Comparison of ENCODE assay signal across 8 cellular contexts in genomic region chr22:31348009-31348337, GRCh38. TPM values are rescaled to one million over a fixed set of nuclear protein-coding genes. Genes with fewer than 3 reads are reported as not detected.
DNase-seq lines count a peak whose midpoint lies in the region; ATAC-seq, FAIRE-seq and TF ChIP-seq lines count a peak whose summit lies in the region.
"Not testable (repeated sequence)": the region's sequence is repeated elsewhere in the genome, so short reads cannot be mapped to it uniquely, and the experiment has no call there.

No MANE protein-coding gene starts in this region.

- H3K4me1 Mint-ChIP-seq in CD4-positive, CD25-positive, alpha-beta regulatory T cell, result peaks cover 0 to 30% (median 22%) of the 10 kb centered on the region in 4 donors
- H3K4me1 Mint-ChIP-seq in activated B cell treated with CpG ODN at 0.5 μM for 24 hours, result peaks cover 30% of the 10 kb centered on the region

- TF ChIP-seq CTCF in KMS-11 (conservative IDR thresholded peaks at IDR 0.05; ENCODE audit: low read depth, low read length); activated B cell treated with CpG ODN at 0.5 μM for 24 hours (IDR thresholded peaks at IDR 0.05); GM12878 (IDR thresholded peaks at IDR 0.05 in 2 of 3, conservative IDR thresholded peaks at IDR 0.05 in 1 of 3; ENCODE audit: control insufficient read depth in 2 of 3, extremely low read depth in 1 of 3, insufficient read depth in 1 of 3, low read depth in 3 of 3, low read length in 3 of 3); esophagus muscularis mucosa (IDR thresholded peaks at IDR 0.05); liver (IDR thresholded peaks at IDR 0.05; ENCODE audit: low read depth, low read length, missing input control); pancreas (IDR thresholded peaks at IDR 0.05); thyroid gland (IDR thresholded peaks at IDR 0.05): not testable (repeated sequence)

- intact Hi-C loops in activated B cell treated with CpG ODN at 0.5 μM for 24 hours (cut with micrococcal nuclease), result loop anchor here (5.0 to 10.0 kb wide), 2 partner anchors 599 to 1743 kb away; partner anchors contain the start of gene NF2
- intact Hi-C loops in GM12878 (cut with micrococcal nuclease; ENCODE audit: unreplicated experiment), result loop anchor here (5.0 kb wide), 2 partner anchors 49 to 404 kb away; partner anchors contain the start of genes DEPDC5, DRG1 and PRR14L
- intact Hi-C loops in esophagus muscularis mucosa (cut with DNase I), result loop anchor here (10.0 kb wide), 1 partner anchor 277 kb away; no protein-coding TSS in a partner anchor
- intact Hi-C loops in pancreas (cut with DNase I), result not testable (repeated sequence)
- intact Hi-C loops in thyroid gland (cut with DNase I), result loop anchor here (10.0 kb wide), 2 partner anchors 147 to 317 kb away; partner anchors contain the start of genes PISD and SFI1

- not testable (repeated sequence) for H3K27me3 Mint-ChIP-seq in CD4-positive, CD25-positive, alpha-beta regulatory T cell; activated B cell treated with CpG ODN at 0.5 μM for 24 hours

- peak overlapping the region; percentile 53 for H3K4me3 ChIP-seq in CD4-positive, CD25-positive, alpha-beta regulatory T cell (ENCODE audit: low read depth, low read length)
- not testable (repeated sequence) for H3K4me3 ChIP-seq in KMS-11 (IDR thresholded peaks at IDR 0.05; ENCODE audit: insufficient read depth, low read depth, low read length)
- H3K4me3 ChIP-seq in GM12878, result peak overlapping the region; percentile 85
- peak overlapping the region; percentile 57 to 79 (median 70) for H3K4me3 ChIP-seq in esophagus muscularis mucosa
- H3K4me3 ChIP-seq in liver (ENCODE audit: low read depth in 1 of 3, low read length in 3 of 3), result peak overlapping the region in 2 of 3 donors; percentile 59 to 70
- peak overlapping the region in 2 of 4 donors; percentile 37 to 65 for H3K4me3 ChIP-seq in pancreas
- peak overlapping the region in 1 of 3 donors; percentile 60 for H3K4me3 ChIP-seq in thyroid gland (replicated peaks in 1 of 3)

- H3K4me1 ChIP-seq in CD4-positive, CD25-positive, alpha-beta regulatory T cell (ENCODE audit: control insufficient read depth, insufficient read depth, low read length, poor library complexity, severe bottlenecking), result peaks cover 35% of the 10 kb centered on the region
- H3K4me1 ChIP-seq in KMS-11 (ENCODE audit: low read depth, poor library complexity, severe bottlenecking) (peaks cover 33% of the 10 kb centered on the region), esophagus muscularis mucosa (peaks cover 28 to 46% (median 35%) of the 10 kb centered on the region in 4 donors), liver (ENCODE audit: control insufficient read depth in 4 of 4, insufficient read depth in 4 of 4, low read length in 3 of 4) (peaks cover 18 to 47% (median 34%) of the 10 kb centered on the region in 4 donors), thyroid gland (peaks cover 25 to 29% of the 10 kb centered on the region in 2 donors)
- not testable (repeated sequence) for H3K4me1 ChIP-seq in GM12878 (ENCODE audit: control insufficient read depth, insufficient read depth, low read length); pancreas

- in situ Hi-C loops in GM12878 (cut with MboI), result loop anchor here (5.0 kb wide), 1 partner anchor 49 kb away; the partner anchor contains the start of gene DRG1

- not testable (repeated sequence) for FAIRE-seq in GM12878 (lab: Jason Lieb, UNC); pancreas (lab: Jason Lieb, UNC)

- WGBS in GM12878 (ENCODE audit: insufficient coverage, insufficient replicate concordance, low lambda C conversion rate, missing lambda C conversion rate), result 89% methylated on average over 16 of the region's 16 CpGs
- 78% methylated on average over 16 of the region's 16 CpGs for WGBS in esophagus muscularis mucosa
- 76% methylated on average over 16 of the region's 16 CpGs for WGBS in liver
- WGBS in pancreas, 2 donors, result 64 to 66% methylated on average over 15 to 16 of the region's 16 CpGs
- 85 to 86% methylated on average over 14 to 16 of the region's 16 CpGs for WGBS in thyroid gland, 2 donors

- not testable (repeated sequence) for TF ChIP-seq POLR2A in GM12878 (IDR thresholded peaks at IDR 0.05; ENCODE audit: low read depth, low read length); esophagus muscularis mucosa (IDR thresholded peaks at IDR 0.05; ENCODE audit: low read depth); thyroid gland (IDR thresholded peaks at IDR 0.05)

- not testable (repeated sequence) for H3K27ac Mint-ChIP-seq in CD4-positive, CD25-positive, alpha-beta regulatory T cell
- H3K27ac Mint-ChIP-seq in activated B cell treated with CpG ODN at 0.5 μM for 24 hours, result peak overlapping the region; percentile 83

- not testable (repeated sequence) for H3K9me3 ChIP-seq in CD4-positive, CD25-positive, alpha-beta regulatory T cell (ENCODE audit: control insufficient read depth in 2 of 2, low read length in 2 of 2); GM12878 (replicated peaks; ENCODE audit: control insufficient read depth, insufficient read depth, low read length); esophagus muscularis mucosa; liver (ENCODE audit: control insufficient read depth in 4 of 4, low read length in 3 of 4); pancreas; thyroid gland

- ATAC-seq in CD4-positive, CD25-positive, alpha-beta regulatory T cell (ENCODE audit: low read depth in 2 of 2); activated B cell treated with CpG ODN at 0.5 μM for 24 hours (ENCODE audit: low read depth); GM12878; pancreas: not testable (repeated sequence)

- H3K4me2 ChIP-seq in KMS-11 (peak overlapping the region; percentile 86), GM12878 (ENCODE audit: control insufficient read depth, insufficient read depth) (peak overlapping the region; percentile 75)

- H3K79me2 ChIP-seq in KMS-11 (ENCODE audit: insufficient read depth, low read depth) (peaks cover 18% of the 10 kb centered on the region; the same call in 1 of the 2 replicates), GM12878 (ENCODE audit: control insufficient read depth, insufficient read depth, low read length) (peaks cover 28% of the 10 kb centered on the region)

- H4K20me1 ChIP-seq in KMS-11 (ENCODE audit: insufficient read depth); GM12878 (ENCODE audit: control insufficient read depth, insufficient read depth): not testable (repeated sequence)

- H3K27me3 ChIP-seq in CD4-positive, CD25-positive, alpha-beta regulatory T cell (ENCODE audit: control insufficient read depth, insufficient read depth, low read length); KMS-11 (ENCODE audit: insufficient read depth, low read depth); GM12878 (replicated peaks in 1 of 2; ENCODE audit: control insufficient read depth in 2 of 2, insufficient read depth in 2 of 2, low read length in 1 of 2); esophagus muscularis mucosa; liver (ENCODE audit: control insufficient read depth in 4 of 4, insufficient read depth in 4 of 4, low read length in 3 of 4); pancreas; thyroid gland: not testable (repeated sequence)

- SMC1A ChIA-PET in GM12878 (lab: Charles Lee; ENCODE audit: uncharacterized antibody, unreplicated experiment), result interaction anchor here (1.2 to 1.5 kb wide), 2 partner anchors 146 to 283 kb away, joined by 3 to 4 read pairs; no protein-coding TSS in a partner anchor

- H3K36me3 ChIP-seq in CD4-positive, CD25-positive, alpha-beta regulatory T cell (ENCODE audit: control insufficient read depth, insufficient read depth, low read length); KMS-11 (ENCODE audit: insufficient read depth); GM12878 (ENCODE audit: control insufficient read depth in 2 of 2, insufficient read depth in 2 of 2, low read length in 1 of 2); esophagus muscularis mucosa; liver (ENCODE audit: control insufficient read depth in 4 of 4, insufficient read depth in 3 of 4, low read depth in 1 of 4, low read length in 3 of 4); pancreas; thyroid gland: not testable (repeated sequence)

- POLR2A ChIA-PET in activated B cell treated with CpG ODN at 0.5 μM for 24 hours (lab: Charles Lee) (interaction anchor here (0.5 to 2.8 kb wide), 12 partner anchors 44 to 1582 kb away, joined by 3 to 68 read pairs (median 6); partner anchors contain the start of genes DRG1, EIF4ENIF1, LIMK2 and PIK3IP1), GM12878 (lab: Charles Lee) (interaction anchor here (0.7 kb wide), 1 partner anchor 1744 kb away, joined by 4 read pairs; no protein-coding TSS in a partner anchor)

- RAD21 ChIA-PET in GM12878 (lab: Charles Lee; ENCODE audit: unreplicated experiment), result not testable (repeated sequence)

- DNase-seq in CD4-positive, CD25-positive, alpha-beta regulatory T cell; activated B cell treated with CpG ODN at 0.5 μM for 24 hours; GM12878 (ENCODE audit: low read depth, low spot score); esophagus muscularis mucosa (ENCODE audit: extremely low spot score); pancreas; thyroid gland: not testable (repeated sequence)

- not testable (repeated sequence) for TF ChIP-seq EP300 in GM12878 (IDR thresholded peaks at IDR 0.05; ENCODE audit: borderline replicate concordance in 1 of 2, control insufficient read depth in 1 of 2, low read depth in 2 of 2, low read length in 2 of 2); esophagus muscularis mucosa (IDR thresholded peaks at IDR 0.05)

- peak overlapping the region; percentile 85 to 93 (median 90) for H3K4me3 Mint-ChIP-seq in CD4-positive, CD25-positive, alpha-beta regulatory T cell
- peak overlapping the region; percentile 85 for H3K4me3 Mint-ChIP-seq in activated B cell treated with CpG ODN at 0.5 μM for 24 hours

- CTCF ChIA-PET in activated B cell treated with CpG ODN at 0.5 μM for 24 hours (lab: Charles Lee); GM12878 (lab: Yijun Ruan, JAX): not testable (repeated sequence)

- not testable (repeated sequence) for TF ChIP-seq RAD21 in GM12878 (IDR thresholded peaks at IDR 0.05; ENCODE audit: insufficient read depth, low read depth, low read length); liver (IDR thresholded peaks at IDR 0.05)

- not testable (repeated sequence) for H3K9me3 Mint-ChIP-seq in CD4-positive, CD25-positive, alpha-beta regulatory T cell; activated B cell treated with CpG ODN at 0.5 μM for 24 hours

- H3K36me3 Mint-ChIP-seq in CD4-positive, CD25-positive, alpha-beta regulatory T cell, result not testable (repeated sequence)
- peaks cover 17% of the 10 kb centered on the region for H3K36me3 Mint-ChIP-seq in activated B cell treated with CpG ODN at 0.5 μM for 24 hours (ENCODE audit: low read depth)

- H2AFZ ChIP-seq in KMS-11 (ENCODE audit: low read depth) (peak overlapping the region; percentile 70), GM12878 (ENCODE audit: control insufficient read depth, low read depth, low read length) (peak overlapping the region; percentile 82)

- not testable (repeated sequence) for BruUV-seq in GM12878 (replicated peaks; lab: Mats Ljungman, UMichigan)

- not testable (repeated sequence) for H3K27ac ChIP-seq in CD4-positive, CD25-positive, alpha-beta regulatory T cell (ENCODE audit: insufficient read depth, low read length, poor library complexity, severe bottlenecking)
- H3K27ac ChIP-seq in KMS-11, result peak overlapping the region; percentile 93
- H3K27ac ChIP-seq in GM12878 (ENCODE audit: control insufficient read depth, insufficient read depth), result peak overlapping the region; percentile 93; the same call in 1 of the 2 replicates
- peak overlapping the region; percentile 82 to 88 (median 86) for H3K27ac ChIP-seq in esophagus muscularis mucosa (replicated peaks in 1 of 4)
- peak overlapping the region; percentile 78 to 87 for H3K27ac ChIP-seq in liver (ENCODE audit: low read depth in 1 of 2, low read length in 2 of 2)
- H3K27ac ChIP-seq in pancreas, result peak overlapping the region in 3 of 4 donors; percentile 77 to 92 (median 91)
- peak overlapping the region; percentile 84 to 94 (median 90) for H3K27ac ChIP-seq in thyroid gland

- H3K9ac ChIP-seq in KMS-11 (peak overlapping the region; percentile 92; the same call in 1 of the 2 replicates), GM12878 (ENCODE audit: control insufficient read depth, insufficient read depth, low read length) (peak overlapping the region; percentile 87), liver (ENCODE audit: low read depth in 1 of 2, low read length in 2 of 2) (peak overlapping the region in 1 of 2 donors; percentile 54)

RNA-seq across cellular contexts. Expression of gene PATZ1, which starts 1.8 kb away (rescaled TPM):
- total RNA-seq in CD4-positive, CD25-positive, alpha-beta regulatory T cell, result 38.9 TPM
- polyA plus RNA-seq in CD4-positive, CD25-positive, alpha-beta regulatory T cell, result 10 to 100 TPM in 3 of 4 donors, 1 to 10 TPM in 1; 8.2 to 13.8 (median 11.8) TPM
- total RNA-seq in activated B cell treated with CpG ODN at 0.5 μM for 24 hours (35.4 and 37.4 TPM in 2 replicates), GM12878 (2014; rRNA removed) (20.4 and 22.3 TPM in 2 replicates), GM12878 (2014; rRNA removed; fragmentation: Illumina TruSeq; extraction: Trizol) (12.3 and 12.5 TPM in 2 replicates), GM12878 (2021) (27.3 and 32.7 TPM in 2 replicates), esophagus muscularis mucosa (10 to 100 TPM; 12.9 to 20.6 (median 17.0) TPM), liver (10 to 100 TPM; 11.0 to 13.5 TPM), pancreas (10 to 100 TPM; 12.0 to 28.6 (median 16.7) TPM), thyroid gland (10 to 100 TPM; 33.6 to 54.7 (median 46.1) TPM)
- 50.6 and 62.7 TPM in 2 replicates for total RNA-seq in GM12878 (2013; cell fraction: nucleolus; rRNA removed)
- 10.2 TPM for polyA plus RNA-seq in GM12878 (2011; ENCODE audit: low read depth)
- polyA plus RNA-seq in GM12878 (2011; rRNA removed) (10.6 and 15.3 TPM in 2 replicates), GM12878 (2014; fragmentation: Illumina TruSeq; extraction: Trizol) (14.3 and 17.3 TPM in 2 replicates), GM12878 (2014; fragmentation: Nextera tagmentation; extraction: Ambion mirVana) (1 to 10 TPM; 3.6 to 4.5 TPM), GM12878 (2014; rRNA removed) (17.7 and 21.2 TPM in 2 replicates), GM12878 (2016; fragmentation: Nextera tagmentation; extraction: Ambion mirVana) (1 to 10 TPM; 4.4 to 5.0 TPM), liver (1 to 10 TPM; 3.8 to 9.3 TPM), pancreas (10 to 100 TPM; 21.6 to 30.2 TPM)
- 16.7 and 17.7 TPM in 2 replicates for polyA plus RNA-seq in GM12878 (2011; cell fraction: cytosol; rRNA removed)
- polyA plus RNA-seq in GM12878 (2011; cell fraction: nucleus; rRNA removed), result 42.9 and 54.5 TPM in 2 replicates
- polyA plus RNA-seq in GM12878 (2012), result 15.5 and 20.4 TPM in 2 replicates
- polyA minus RNA-seq in GM12878 (2011; rRNA and poly(A)+ RNA removed), result 24.4 and 45.8 TPM in 2 replicates
- polyA minus RNA-seq in GM12878 (2011; cell fraction: cytosol; rRNA and poly(A)+ RNA removed), result 15.2 and 19.1 TPM in 2 replicates
- polyA minus RNA-seq in GM12878 (2011; cell fraction: nucleus; rRNA and poly(A)+ RNA removed), result 30.3 and 54.0 TPM in 2 replicates

RNA-seq across cellular contexts. Expression of gene DRG1, which starts 51.4 kb away (rescaled TPM):
- 53.8 TPM for total RNA-seq in CD4-positive, CD25-positive, alpha-beta regulatory T cell
- polyA plus RNA-seq in CD4-positive, CD25-positive, alpha-beta regulatory T cell, result 100 to 1,000 TPM in 1 of 4 donors, 10 to 100 TPM in 3; 86.3 to 105 (median 91.6) TPM
- total RNA-seq in activated B cell treated with CpG ODN at 0.5 μM for 24 hours (68.5 and 71.1 TPM in 2 replicates), GM12878 (2014; rRNA removed) (61.7 and 62.3 TPM in 2 replicates), GM12878 (2014; rRNA removed; fragmentation: Illumina TruSeq; extraction: Trizol) (64.1 and 65.0 TPM in 2 replicates), GM12878 (2021) (59.1 and 59.9 TPM in 2 replicates), esophagus muscularis mucosa (10 to 100 TPM; 38.3 to 61.0 (median 53.0) TPM), liver (10 to 100 TPM; 34.7 to 39.7 TPM), pancreas (10 to 100 TPM; 26.4 to 35.3 (median 30.2) TPM), thyroid gland (10 to 100 TPM; 57.7 to 67.6 (median 66.3) TPM)
- 59.6 and 69.7 TPM in 2 replicates for total RNA-seq in GM12878 (2013; cell fraction: nucleolus; rRNA removed)
- polyA plus RNA-seq in GM12878 (2011; ENCODE audit: low read depth), result 55.1 TPM
- polyA plus RNA-seq in GM12878 (2011; rRNA removed) (87.2 and 112 TPM in 2 replicates), GM12878 (2014; fragmentation: Illumina TruSeq; extraction: Trizol) (84.4 and 104 TPM in 2 replicates), GM12878 (2014; fragmentation: Nextera tagmentation; extraction: Ambion mirVana) (100 to 1,000 TPM; 120 to 147 TPM), GM12878 (2014; rRNA removed) (59.7 and 71.1 TPM in 2 replicates), GM12878 (2016; fragmentation: Nextera tagmentation; extraction: Ambion mirVana) (100 to 1,000 TPM; 119 to 124 TPM), liver (10 to 100 TPM; 23.1 to 30.2 TPM), pancreas (10 to 100 TPM; 32.8 to 38.7 TPM)
- 50.6 and 50.9 TPM in 2 replicates for polyA plus RNA-seq in GM12878 (2011; cell fraction: cytosol; rRNA removed)
- 46.1 and 49.4 TPM in 2 replicates for polyA plus RNA-seq in GM12878 (2011; cell fraction: nucleus; rRNA removed)
- 45.8 and 53.0 TPM in 2 replicates for polyA plus RNA-seq in GM12878 (2012)
- polyA minus RNA-seq in GM12878 (2011; rRNA and poly(A)+ RNA removed), result 67.8 and 86.8 TPM in 2 replicates
- polyA minus RNA-seq in GM12878 (2011; cell fraction: cytosol; rRNA and poly(A)+ RNA removed), result 22.7 and 32.2 TPM in 2 replicates
- 18.0 and 29.5 TPM in 2 replicates for polyA minus RNA-seq in GM12878 (2011; cell fraction: nucleus; rRNA and poly(A)+ RNA removed)

RNA-seq across cellular contexts. Expression of gene PIK3IP1, which starts 55.7 kb away (rescaled TPM):
- 534 TPM for total RNA-seq in CD4-positive, CD25-positive, alpha-beta regulatory T cell
- 100 to 1,000 TPM; 425 to 700 (median 557) TPM for polyA plus RNA-seq in CD4-positive, CD25-positive, alpha-beta regulatory T cell
- total RNA-seq in activated B cell treated with CpG ODN at 0.5 μM for 24 hours (20.3 and 21.0 TPM in 2 replicates), GM12878 (2014; rRNA removed) (3.4 and 3.6 TPM in 2 replicates), GM12878 (2014; rRNA removed; fragmentation: Illumina TruSeq; extraction: Trizol) (2.3 and 2.6 TPM in 2 replicates), GM12878 (2021) (3.8 and 4.1 TPM in 2 replicates), esophagus muscularis mucosa (10 to 100 TPM; 34.5 to 49.1 (median 39.8) TPM), liver (1 to 10 TPM; 7.3 to 7.8 TPM), pancreas (10 to 100 TPM in 1 of 6 donors, 1 to 10 TPM in 5; 2.4 to 24.5 (median 6.0) TPM), thyroid gland (10 to 100 TPM; 39.8 to 88.4 (median 48.1) TPM)
- 20.7 and 25.3 TPM in 2 replicates for total RNA-seq in GM12878 (2013; cell fraction: nucleolus; rRNA removed)
- polyA plus RNA-seq in GM12878 (2011; ENCODE audit: low read depth), result 4.0 TPM
- polyA plus RNA-seq in GM12878 (2011; rRNA removed) (5.6 and 6.5 TPM in 2 replicates), GM12878 (2014; fragmentation: Illumina TruSeq; extraction: Trizol) (1.2 and 2.4 TPM in 2 replicates), GM12878 (2014; fragmentation: Nextera tagmentation; extraction: Ambion mirVana) (under 1 TPM; 0.77 to 0.80 TPM), GM12878 (2014; rRNA removed) (2.4 and 2.9 TPM in 2 replicates), GM12878 (2016; fragmentation: Nextera tagmentation; extraction: Ambion mirVana) (1 to 10 TPM; 3.0 to 3.1 TPM), liver (1 to 10 TPM; 3.1 to 4.7 TPM), pancreas (1 to 10 TPM; 3.6 to 5.9 TPM)
- polyA plus RNA-seq in GM12878 (2011; cell fraction: cytosol; rRNA removed), result 5.9 and 6.6 TPM in 2 replicates
- 7.6 and 10.6 TPM in 2 replicates for polyA plus RNA-seq in GM12878 (2011; cell fraction: nucleus; rRNA removed)
- 6.1 and 8.8 TPM in 2 replicates for polyA plus RNA-seq in GM12878 (2012)
- polyA minus RNA-seq in GM12878 (2011; rRNA and poly(A)+ RNA removed), result 4.2 and 7.3 TPM in 2 replicates
- 2.0 and 2.4 TPM in 2 replicates for polyA minus RNA-seq in GM12878 (2011; cell fraction: cytosol; rRNA and poly(A)+ RNA removed)
- polyA minus RNA-seq in GM12878 (2011; cell fraction: nucleus; rRNA and poly(A)+ RNA removed), result 6.4 and 8.6 TPM in 2 replicates
